Comparison of ENCODE assay signal across 8 cellular contexts in genomic region chr6:2766767-2767314, GRCh38. TPM values are rescaled to one million over a fixed set of nuclear protein-coding genes. Genes with fewer than 3 reads are reported as not detected.
DNase-seq lines count a peak whose midpoint lies in the region; ATAC-seq, FAIRE-seq and TF ChIP-seq lines count a peak whose summit lies in the region.

No MANE protein-coding gene starts in this region.

- peak overlapping the region; percentile 93 for H3K4me3 ChIP-seq in mucosa of stomach (ENCODE audit: low read length)

- no peaks in the 10 kb centered on the region for H3K9me3 ChIP-seq in mucosa of stomach (ENCODE audit: control insufficient read depth, low read length)

- H3K27me3 Mint-ChIP-seq in CD14-positive monocyte (ENCODE audit: low read depth in 3 of 3) (peaks cover 0 to 2% (median 0%) of the 10 kb centered on the region in 3 donors), chondrocyte (ENCODE audit: low read depth) (no peaks in the 10 kb centered on the region)

- no peak for TF ChIP-seq POLR2A in GM12891 (IDR thresholded peaks at IDR 0.05; ENCODE audit: low read depth, low read length)

- H3K36me3 ChIP-seq in mucosa of stomach (ENCODE audit: control insufficient read depth, insufficient read depth, low read length), result peaks cover 3% of the 10 kb centered on the region

- H3K9ac ChIP-seq in mucosa of stomach (ENCODE audit: low read length), result peak overlapping the region; percentile 85

- no peak for ATAC-seq in HG03095 (IDR thresholded peaks at IDR 0.05; ENCODE audit: unreplicated experiment)
- no peak for ATAC-seq in HG02938 (IDR thresholded peaks at IDR 0.05; ENCODE audit: unreplicated experiment)

- FAIRE-seq in GM12891 (lab: Jason Lieb, UNC), result no peak

- TF ChIP-seq CTCF in CD14-positive monocyte (IDR thresholded peaks at IDR 0.05) (no peak), chondrocyte (IDR thresholded peaks at IDR 0.05) (peak; percentile 64)

- H3K27me3 ChIP-seq in mucosa of stomach (ENCODE audit: control insufficient read depth, insufficient read depth, low read length), result no peaks in the 10 kb centered on the region

- H3K9me3 Mint-ChIP-seq in CD14-positive monocyte (peaks cover 0 to 7% (median 0%) of the 10 kb centered on the region in 7 donors), chondrocyte (ENCODE audit: low read depth) (no peaks in the 10 kb centered on the region)

- intact Hi-C loops in CD14-positive monocyte (cut with micrococcal nuclease), result loop anchor here (5.0 to 10.0 kb wide), 4 partner anchors 288 to 1172 kb away; partner anchors contain the start of genes GMDS (in 1 of the 2) and RIPK1 (in 1 of the 2)

- H3K27ac Mint-ChIP-seq in CD14-positive monocyte, result peak overlapping the region in 6 of 7 donors; percentile 71 to 88 (median 79)
- peak overlapping the region; percentile 87 for H3K27ac Mint-ChIP-seq in chondrocyte (ENCODE audit: unreplicated experiment)

- DNase-seq in CD14-positive monocyte (ENCODE audit: low spot score) (no peak), M059J (ENCODE audit: low read depth) (peak; percentile 32), chondrocyte (ENCODE audit: low spot score) (no peak), HK-2 (ENCODE audit: unreplicated experiment) (no peak), GM12891 (ENCODE audit: insufficient read length, low spot score) (no peak)

- H3K4me1 ChIP-seq in mucosa of stomach (ENCODE audit: control insufficient read depth, insufficient read depth, low read length), result peaks cover 20% of the 10 kb centered on the region

- H3K36me3 Mint-ChIP-seq in CD14-positive monocyte (peaks cover 18 to 24% of the 10 kb centered on the region in 2 donors), chondrocyte (ENCODE audit: low read depth) (no peaks in the 10 kb centered on the region)

- H3K4me1 Mint-ChIP-seq in CD14-positive monocyte (peaks cover 57% of the 10 kb centered on the region), chondrocyte (ENCODE audit: low read depth) (peaks cover 51% of the 10 kb centered on the region)

- H3K4me3 Mint-ChIP-seq in CD14-positive monocyte (peak overlapping the region; percentile 91 to 93), chondrocyte (ENCODE audit: unreplicated experiment) (peak overlapping the region; percentile 76)

TF ChIP-seq in GM12891, 5 proteins besides CTCF, POLR2A, EP300 and RAD21:
- no peak for TF ChIP-seq SPI1 (IDR thresholded peaks at IDR 0.05; ENCODE audit: low read depth, low read length)
- no peak for TF ChIP-seq PAX5 (IDR thresholded peaks at IDR 0.05; ENCODE audit: insufficient read depth, low read length, severe bottlenecking)
- no peak for TF ChIP-seq TAF1 (IDR thresholded peaks at IDR 0.05; ENCODE audit: low read depth, low read length)
- no peak for TF ChIP-seq POLR2AphosphoS5 (IDR thresholded peaks at IDR 0.05; ENCODE audit: low read depth, low read length)
- TF ChIP-seq POU2F2 (IDR thresholded peaks at IDR 0.05; ENCODE audit: low read depth, low read length), result no peak

RNA-seq across cellular contexts. Expression of gene WRNIP1, which starts 1.6 kb away (rescaled TPM):
- 10 to 100 TPM; 17.5 to 17.8 TPM for polyA plus RNA-seq in CD14-positive monocyte
- total RNA-seq in M059J (2014; rRNA removed; shearing (Covaris generic)), result 52.1 and 103 TPM in 2 replicates
- total RNA-seq in chondrocyte, result 34.0 to 36.1 TPM (median 34.6 TPM) in 3 replicates
- 16.3 TPM for polyA plus RNA-seq in GM12891 (2012; ENCODE audit: low read depth, missing spikeins)

RNA-seq across cellular contexts. Expression of gene MYLK4, which starts 16.1 kb away (rescaled TPM):
- polyA plus RNA-seq in CD14-positive monocyte, result under 1 TPM; 0.04 to 0.08 TPM
- 0.76 and 1.2 TPM in 2 replicates for total RNA-seq in M059J (2014; rRNA removed; shearing (Covaris generic))
- 0.99 to 1.1 TPM (median 1.00 TPM) in 3 replicates for total RNA-seq in chondrocyte
- polyA plus RNA-seq in GM12891 (2012; ENCODE audit: low read depth, missing spikeins), result 0.04 TPM
